ENCODE assay signal across 19 cellular contexts in the genomic region with DNA sequence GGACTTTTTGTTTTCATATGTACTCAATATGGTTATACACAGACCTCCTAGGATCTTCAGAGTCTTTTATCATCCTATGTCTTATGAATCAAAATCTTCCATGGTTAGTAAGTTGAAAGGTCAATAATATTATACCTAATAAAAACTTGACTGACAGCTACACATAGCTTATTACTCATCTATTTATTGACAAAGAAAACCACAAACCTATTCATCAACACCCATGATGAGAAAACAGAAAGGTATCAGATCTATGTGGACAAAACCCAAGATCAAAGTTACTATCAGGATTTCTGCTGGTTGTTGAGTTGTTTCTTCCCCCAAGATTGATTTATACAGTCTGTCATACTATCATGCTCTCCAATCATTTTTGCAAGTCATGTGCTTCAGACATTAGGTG.
"Had no signal": no experiment of that assay in that cellular context is flagged by ENCODE, and none has a peak within 500 bp of the region (broad histone marks: within the 10 kb centered on the region; RNA-seq: fewer than 3 reads in every experiment).

No MANE protein-coding gene starts in this region.

- DNase-seq: effector memory CD4-positive, alpha-beta T cell; esophagus squamous epithelium; foreskin fibroblast; kidney; left cardiac atrium; left ventricle myocardium inferior; lower lobe of right lung; mesenchymal stem cell; midbrain; nucleus accumbens; ovary; stimulated activated CD4-positive, alpha-beta T cell treated with anti-CD3 and anti-CD28 coated beads, Interleukin-2, amount 100 ng/mL, for 48 hours; stimulated activated naive CD4-positive, alpha-beta T cell treated with Interleukin-2 at 50 U/mL for 16 hours; trophoblast cell had no signal

- H3K36me3 ChIP-seq: esophagus squamous epithelium, left ventricle myocardium inferior, lower lobe of right lung, neural progenitor cell, ovary, right atrium auricular region had no signal

- H3K79me2 ChIP-seq: hepatocyte had no signal

- H3K27ac ChIP-seq: esophagus squamous epithelium, hepatocyte, left ventricle myocardium inferior, lower lobe of right lung, neural progenitor cell, ovary, right atrium auricular region had no signal

- H3K4me1 ChIP-seq: esophagus squamous epithelium, left ventricle myocardium inferior, lower lobe of right lung, neural progenitor cell, right atrium auricular region had no signal

- H3K4me2 ChIP-seq: hepatocyte, neural progenitor cell, smooth muscle cell had no signal

- ATAC-seq: left cardiac atrium; lower lobe of right lung; natural killer cell treated with Interleukin-12 subunit alpha and Interleukin-12 subunit beta and Interleukin-15 and Interleukin-18, amount 100 ng/mL, for 72 hours had no signal

- H3K9ac ChIP-seq: neural progenitor cell had no signal

- H3K4me3 ChIP-seq: esophagus squamous epithelium, hepatocyte, left ventricle myocardium inferior, lower lobe of right lung, neural progenitor cell, ovary, right atrium auricular region, smooth muscle cell had no signal

- H3K9me3 ChIP-seq: esophagus squamous epithelium, left ventricle myocardium inferior, lower lobe of right lung, ovary, right atrium auricular region had no signal

- H3K27me3 ChIP-seq: esophagus squamous epithelium, hepatocyte, neural progenitor cell, ovary, right atrium auricular region had no signal

- H2AFZ ChIP-seq: hepatocyte, neural progenitor cell had no signal
